Comparison of ENCODE assay signal across 26 cellular contexts in genomic region chr20:58435237-58435636, GRCh38.
"Had no signal": no experiment of that assay in that cellular context is flagged by ENCODE, and none has a peak within 500 bp of the region (broad histone marks: within the 10 kb centered on the region; RNA-seq: fewer than 3 reads in every experiment).

No MANE protein-coding gene starts in this region.

- ATAC-seq: foreskin keratinocyte; heart right ventricle; left lung; stimulated activated effector memory CD8-positive, alpha-beta T cell treated with anti-CD3 and anti-CD28 coated beads, Interleukin-12 subunit alpha, Interleukin-12 subunit beta, amount 100 ng/mL, for 72 hours had no signal

- DNase-seq: activated B cell treated with CpG ODN at 0.5 μM for 24 hours; activated CD4-positive, alpha-beta T cell treated with anti-CD3 and anti-CD28 coated beads, Interleukin-2, amount 50 U/mL, for 4 hours; activated gamma-delta T cell; activated naive CD4-positive, alpha-beta T cell treated with anti-CD3 and anti-CD28 coated beads, Interleukin-2, amount 50 U/mL, for 16 hours; activated T-cell treated with anti-CD3 and anti-CD28 coated beads for 4 hours; anterior cingulate cortex; dermis blood vessel endothelial cell; effector CD4-positive, alpha-beta T cell; foreskin keratinocyte; heart right ventricle; left lung; mesendoderm; ovary; sigmoid colon; stimulated activated CD4-positive, alpha-beta T cell treated with anti-CD3 and anti-CD28 coated beads, Interleukin-4, amount 100 ng/mL, for 24 hours; T-helper 2 cell; upper lobe of left lung had no signal

- H3K27ac Mint-ChIP-seq: activated B cell treated with CpG ODN at 0.5 μM for 24 hours; activated T-helper 1 cell treated with anti-CD3 and anti-CD28 coated beads, Interleukin-12 subunit alpha, Interleukin-12 subunit beta, Interleukin-2, Interleukin-4 antibody, amounts not matched to agents 30 ng/mL and 10 ng/mL and 1 ng/mL, durations not matched to agents 14 hours and 24 hours and 36 hours; progenitor cell of endocrine pancreas; stimulated activated effector memory CD8-positive, alpha-beta T cell treated with anti-CD3 and anti-CD28 coated beads, Interleukin-12 subunit alpha, Interleukin-12 subunit beta, amount 100 ng/mL, for 72 hours; stimulated activated naive CD8-positive, alpha-beta T cell treated with anti-CD3 and anti-CD28 coated beads, Interleukin-15, Interleukin-2, amounts not matched to agents 100 ng/mL and 50 ng/mL, for 24 hours had no signal

- H3K9me3 ChIP-seq: esophagus muscularis mucosa, heart right ventricle, left lung, ovary, sigmoid colon, thoracic aorta, upper lobe of left lung, vagina had no signal

- H3K4me3 ChIP-seq: esophagus muscularis mucosa, heart right ventricle, left lung, lung, ovary, sigmoid colon, thoracic aorta, upper lobe of left lung, vagina had no signal

- H3K27me3 ChIP-seq: esophagus muscularis mucosa, foreskin keratinocyte, heart right ventricle, left lung, ovary, sigmoid colon, upper lobe of left lung, vagina had no signal

- H3K27ac ChIP-seq: esophagus muscularis mucosa, foreskin keratinocyte, heart right ventricle, left lung, ovary, sigmoid colon, thoracic aorta, upper lobe of left lung, vagina had no signal

- H3K9me3 Mint-ChIP-seq: activated B cell treated with CpG ODN at 0.5 μM for 24 hours; activated T-helper 1 cell treated with anti-CD3 and anti-CD28 coated beads, Interleukin-12 subunit alpha, Interleukin-12 subunit beta, Interleukin-2, Interleukin-4 antibody, amounts not matched to agents 30 ng/mL and 10 ng/mL and 1 ng/mL, durations not matched to agents 14 hours and 24 hours and 36 hours; stimulated activated effector memory CD8-positive, alpha-beta T cell treated with anti-CD3 and anti-CD28 coated beads, Interleukin-12 subunit alpha, Interleukin-12 subunit beta, amount 100 ng/mL, for 72 hours; stimulated activated naive CD8-positive, alpha-beta T cell treated with anti-CD3 and anti-CD28 coated beads, Interleukin-15, Interleukin-2, amounts not matched to agents 100 ng/mL and 50 ng/mL, for 24 hours had no signal

- H3K27me3 Mint-ChIP-seq: activated B cell treated with CpG ODN at 0.5 μM for 24 hours; progenitor cell of endocrine pancreas; stimulated activated naive CD8-positive, alpha-beta T cell treated with anti-CD3 and anti-CD28 coated beads, Interleukin-15, Interleukin-2, amounts not matched to agents 100 ng/mL and 50 ng/mL, for 24 hours had no signal

- H3K36me3 ChIP-seq: ovary had no signal

- H3K4me3 Mint-ChIP-seq: activated B cell treated with CpG ODN at 0.5 μM for 24 hours; activated T-helper 1 cell treated with anti-CD3 and anti-CD28 coated beads, Interleukin-12 subunit alpha, Interleukin-12 subunit beta, Interleukin-2, Interleukin-4 antibody, amounts not matched to agents 30 ng/mL and 10 ng/mL and 1 ng/mL, durations not matched to agents 14 hours and 24 hours and 36 hours; nephron; stimulated activated effector memory CD8-positive, alpha-beta T cell treated with anti-CD3 and anti-CD28 coated beads, Interleukin-12 subunit alpha, Interleukin-12 subunit beta, amount 100 ng/mL, for 72 hours; stimulated activated naive CD8-positive, alpha-beta T cell treated with anti-CD3 and anti-CD28 coated beads, Interleukin-15, Interleukin-2, amounts not matched to agents 100 ng/mL and 50 ng/mL, for 24 hours had no signal
